Comparison of ENCODE assay signal across 8 cellular contexts in genomic region chr17:81329279-81329926, GRCh38. TPM values are rescaled to one million over a fixed set of nuclear protein-coding genes. Genes with fewer than 3 reads are reported as not detected.
DNase-seq lines count a peak whose midpoint lies in the region; ATAC-seq, FAIRE-seq and TF ChIP-seq lines count a peak whose summit lies in the region.

No MANE protein-coding gene starts in this region.

- H3K4me1 ChIP-seq in HepG2 (ENCODE audit: insufficient read depth, low read length) = peaks cover 79% of the 10 kb centered on the region
- peaks cover 3% of the 10 kb centered on the region for H3K4me1 ChIP-seq in urinary bladder (ENCODE audit: insufficient read depth)

- H3K4me3 ChIP-seq in cardiac fibroblast (replicated peaks in 1 of 2; ENCODE audit: low read depth in 2 of 2, low read length in 2 of 2) (no peak overlapping the region), HepG2 (replicated peaks in 1 of 3; ENCODE audit: insufficient read depth in 1 of 3, low read depth in 2 of 3, low read length in 3 of 3) (peak overlapping the region; percentile 38 to 72 (median 45)), urinary bladder (ENCODE audit: low read depth, low read length) (no peak overlapping the region)

- ATAC-seq in HepG2 = peak; percentile 81
- no peak for ATAC-seq in HG03280 (IDR thresholded peaks at IDR 0.05; ENCODE audit: unreplicated experiment)
- ATAC-seq in HG02798 (IDR thresholded peaks at IDR 0.05; ENCODE audit: poor library complexity, unreplicated experiment) = no peak

- H3K36me3 ChIP-seq in HepG2 (replicated peaks in 1 of 2; ENCODE audit: control insufficient read depth in 1 of 2, insufficient read depth in 2 of 2, low read length in 2 of 2) = no peaks in the 10 kb centered on the region
- H3K36me3 ChIP-seq in urinary bladder (ENCODE audit: insufficient read depth) = no peaks in the 10 kb centered on the region

- H3K9ac ChIP-seq in HepG2 (ENCODE audit: insufficient read depth, low read depth, low read length) = peak overlapping the region; percentile 38

- TF ChIP-seq CTCF in cardiac fibroblast (IDR thresholded peaks at IDR 0.05; ENCODE audit: low read depth, low read length) (no peak), HepG2 (CRISPR knock-in tag; IDR thresholded peaks at IDR 0.05) (peak; percentile 35)

- no peak for FAIRE-seq in HepG2 (lab: Jason Lieb, UNC)

- H3K79me2 ChIP-seq in HepG2 (ENCODE audit: insufficient read depth, low read length) = no peaks in the 10 kb centered on the region

- POLR2A ChIA-PET in HepG2 (lab: Yijun Ruan, JAX) = interaction anchor here (0.8 to 3.0 kb wide), 12 partner anchors 11 to 68 kb away, joined by 3 to 16 read pairs (median 6); partner anchors contain the start of genes BAHCC1 and SLC38A10

- DNase-seq in GM03348 (ENCODE audit: low spot score) = peak; percentile 95
- peak; percentile 97 for DNase-seq in NCI-H2196 treated with DMSO at 0.1 percent for 48 hours (lab: John Stamatoyannopoulos, UW; ENCODE audit: unreplicated experiment)
- peak; percentile 85 to 88 for DNase-seq in cardiac fibroblast (ENCODE audit: low read depth in 2 of 2)
- peak; percentile 79 for DNase-seq in HepG2 (ENCODE audit: low spot score)
- no peak for DNase-seq in activated CD4-positive, alpha-beta T cell treated with anti-CD3 and anti-CD28 coated beads for 1 hour

- CTCF ChIA-PET in HepG2 (lab: Yijun Ruan, JAX; ENCODE audit: low intra/inter-chr PET ratio, low total read pairs) = no interaction called here

- no peak overlapping the region for H3K27ac ChIP-seq in HepG2 (ENCODE audit: extremely low read length, insufficient read depth, low read length)
- H3K27ac ChIP-seq in urinary bladder (ENCODE audit: low read depth) = peak overlapping the region; percentile 90

- H3K27me3 ChIP-seq in HepG2 (ENCODE audit: control insufficient read depth in 1 of 2, insufficient read depth in 2 of 2, low read length in 2 of 2) = peaks cover 19 to 80% of the 10 kb centered on the region in 2 experiments

- peak overlapping the region; percentile 78 for H3K4me2 ChIP-seq in HepG2 (ENCODE audit: low read depth, low read length)

- TF ChIP-seq EP300 in HepG2 (IDR thresholded peaks at IDR 0.05; ENCODE audit: low read depth in 2 of 2, low read length in 2 of 2) (no peak), HepG2 (CRISPR knock-in tag; IDR thresholded peaks at IDR 0.05; ENCODE audit: borderline replicate concordance) (no peak)

- 2% methylated on average over 8 of the region's 22 CpGs for WGBS in HepG2 (ENCODE audit: low lambda C conversion rate)
- WGBS in urinary bladder = 25% methylated on average over 22 of the region's 22 CpGs

- no peaks in the 10 kb centered on the region for H3K9me3 ChIP-seq in HepG2 (ENCODE audit: low read length)

- BruUV-seq in HepG2 (replicated peaks; lab: Mats Ljungman, UMichigan) = no TSS peak

- no peak for TF ChIP-seq RAD21 in HepG2 (CRISPR knock-in tag; IDR thresholded peaks at IDR 0.05)

- TF ChIP-seq POLR2A in HepG2 (IDR thresholded peaks at IDR 0.05; ENCODE audit: insufficient read depth in 1 of 2, low read depth in 2 of 2, low read length in 2 of 2) = no peak

- no peak overlapping the region for H2AFZ ChIP-seq in HepG2 (ENCODE audit: low read length)

- intact Hi-C loops in HepG2 (cut with micrococcal nuclease; ENCODE audit: unreplicated experiment) = no loop called here

- H4K20me1 ChIP-seq in HepG2 (ENCODE audit: insufficient read depth, low read length) = no peaks in the 10 kb centered on the region

- in situ Hi-C loops in HepG2 (cut with HindIII; ENCODE audit: extremely low pct_ligation_motif_present, low pct_unique_long_range_greater_than_20kb) = no loop called here

TF ChIP-seq in HepG2, 621 proteins besides CTCF, POLR2A, EP300 and RAD21 (continues in another document):
- TF ChIP-seq MXD1 (CRISPR knock-in tag; IDR thresholded peaks at IDR 0.05) (no peak; the same call in 1 of the 2 replicates), ZNF558 (CRISPR knock-in tag; IDR thresholded peaks at IDR 0.05; ENCODE audit: borderline replicate concordance) (no peak), FOXK1 (CRISPR knock-in tag; IDR thresholded peaks at IDR 0.05; ENCODE audit: borderline replicate concordance, low read depth) (no peak), ZKSCAN5 (CRISPR knock-in tag; IDR thresholded peaks at IDR 0.05) (no peak), TSC22D2 (CRISPR knock-in tag; IDR thresholded peaks at IDR 0.05; ENCODE audit: borderline replicate concordance) (no peak), RFXANK (CRISPR knock-in tag; IDR thresholded peaks at IDR 0.05) (no peak), HMGXB4 (CRISPR knock-in tag; IDR thresholded peaks at IDR 0.05; ENCODE audit: borderline replicate concordance in 1 of 2, low read depth in 1 of 2) (no peak; a peak in 1 of 4 replicates), HNRNPH1 (optimal IDR thresholded peaks at IDR 0.05; ENCODE audit: low read depth, low read length) (peak; percentile 25), POLR2AphosphoS5 (IDR thresholded peaks at IDR 0.05; ENCODE audit: low read depth, low read length) (no peak), KLF6 (CRISPR knock-in tag; IDR thresholded peaks at IDR 0.05) (no peak), ZNF367 (CRISPR knock-in tag; IDR thresholded peaks at IDR 0.05; ENCODE audit: borderline replicate concordance) (no peak), GATAD1 (CRISPR knock-in tag; IDR thresholded peaks at IDR 0.05) (no peak; the same call in 1 of the 2 replicates), FUBP1 (CRISPR knock-in tag; IDR thresholded peaks at IDR 0.05; ENCODE audit: borderline replicate concordance) (no peak), ZFP41 (CRISPR knock-in tag; IDR thresholded peaks at IDR 0.05; ENCODE audit: borderline replicate concordance) (0 out of 2 replicates have a peak, but pooled peaks have one; percentile 51), SAP130 (CRISPR knock-in tag; IDR thresholded peaks at IDR 0.05; ENCODE audit: low read depth) (peak; percentile 82), TBP (CRISPR knock-in tag; IDR thresholded peaks at IDR 0.05) (no peak), NONO (IDR thresholded peaks at IDR 0.05) (no peak), NONO (CRISPR knock-in tag; conservative IDR thresholded peaks at IDR 0.05) (no peak), ZNF564 (CRISPR knock-in tag; IDR thresholded peaks at IDR 0.05) (peak; percentile 53; the same call in 1 of the 2 replicates)

RNA-seq across cellular contexts. Expression of gene SLC38A10, which starts 34.3 kb away (rescaled TPM):
- total RNA-seq in HepG2 (2016; rRNA removed; fragmentation: Illumina TruSeq; extraction: Trizol) = 23.0 and 55.8 TPM in 2 replicates
- 18.5 and 23.3 TPM in 2 replicates for total RNA-seq in HepG2 (2016; cell fraction: cytosol; rRNA removed; fragmentation: Illumina TruSeq; extraction: Trizol; ENCODE audit: low read depth)
- 19.1 and 55.8 TPM in 2 replicates for total RNA-seq in HepG2 (2016; cell fraction: insoluble cytoplasmic fraction; rRNA removed; fragmentation: Illumina TruSeq; extraction: Trizol)
- total RNA-seq in HepG2 (2016; cell fraction: membrane; rRNA removed; fragmentation: Illumina TruSeq; extraction: Trizol) = 18.8 and 20.0 TPM in 2 replicates
- total RNA-seq in HepG2 (2016; cell fraction: nucleus; rRNA removed; fragmentation: Illumina TruSeq; extraction: Trizol) = 52.6 and 64.0 TPM in 2 replicates
- polyA plus RNA-seq in HepG2 (2011; rRNA removed) = 23.4 and 33.6 TPM in 2 replicates
- 20.1 and 34.6 TPM in 2 replicates for polyA plus RNA-seq in HepG2 (2011; cell fraction: cytosol; rRNA removed)
- 63.4 and 88.4 TPM in 2 replicates for polyA plus RNA-seq in HepG2 (2011; cell fraction: nucleus; rRNA removed)
- 22.8 and 28.0 TPM in 2 replicates for polyA plus RNA-seq in HepG2 (2012)
- 5.7 and 7.1 TPM in 2 replicates for polyA plus RNA-seq in HepG2 (2016; cell fraction: cytosol; fragmentation: Illumina TruSeq; extraction: Trizol; ENCODE audit: low read depth)
- 19.7 and 23.4 TPM in 2 replicates for polyA plus RNA-seq in HepG2 (2016; cell fraction: insoluble cytoplasmic fraction; fragmentation: Illumina TruSeq; extraction: Trizol; ENCODE audit: low read depth)
- 10.4 and 11.4 TPM in 2 replicates for polyA plus RNA-seq in HepG2 (2016; cell fraction: membrane; fragmentation: Illumina TruSeq; extraction: Trizol; ENCODE audit: low read depth)
- polyA plus RNA-seq in HepG2 (2016; cell fraction: nucleus; fragmentation: Illumina TruSeq; extraction: Trizol; ENCODE audit: insufficient read depth, low read depth) = 123 and 129 TPM in 2 replicates
- polyA minus RNA-seq in HepG2 (2011; rRNA and poly(A)+ RNA removed; ENCODE audit: low replicate concordance) = 53.9 and 165 TPM in 2 replicates
- polyA minus RNA-seq in HepG2 (2011; cell fraction: cytosol; rRNA and poly(A)+ RNA removed) = 62.7 and 77.3 TPM in 2 replicates
- polyA minus RNA-seq in HepG2 (2011; cell fraction: nucleus; rRNA and poly(A)+ RNA removed) = 25.7 and 27.8 TPM in 2 replicates
- 28.5 TPM for total RNA-seq in urinary bladder
- polyA plus RNA-seq in urinary bladder = 82.3 TPM

Comparison
In these comparisons a context has a peak if more than half of its experiments do, and no peak if none do; other contexts are left out.
1. H3K4me3 ChIP-seq: peak in HepG2 (3 of 3); none in cardiac fibroblast (0 of 2) and urinary bladder (single experiment).